In the genomic region with DNA sequence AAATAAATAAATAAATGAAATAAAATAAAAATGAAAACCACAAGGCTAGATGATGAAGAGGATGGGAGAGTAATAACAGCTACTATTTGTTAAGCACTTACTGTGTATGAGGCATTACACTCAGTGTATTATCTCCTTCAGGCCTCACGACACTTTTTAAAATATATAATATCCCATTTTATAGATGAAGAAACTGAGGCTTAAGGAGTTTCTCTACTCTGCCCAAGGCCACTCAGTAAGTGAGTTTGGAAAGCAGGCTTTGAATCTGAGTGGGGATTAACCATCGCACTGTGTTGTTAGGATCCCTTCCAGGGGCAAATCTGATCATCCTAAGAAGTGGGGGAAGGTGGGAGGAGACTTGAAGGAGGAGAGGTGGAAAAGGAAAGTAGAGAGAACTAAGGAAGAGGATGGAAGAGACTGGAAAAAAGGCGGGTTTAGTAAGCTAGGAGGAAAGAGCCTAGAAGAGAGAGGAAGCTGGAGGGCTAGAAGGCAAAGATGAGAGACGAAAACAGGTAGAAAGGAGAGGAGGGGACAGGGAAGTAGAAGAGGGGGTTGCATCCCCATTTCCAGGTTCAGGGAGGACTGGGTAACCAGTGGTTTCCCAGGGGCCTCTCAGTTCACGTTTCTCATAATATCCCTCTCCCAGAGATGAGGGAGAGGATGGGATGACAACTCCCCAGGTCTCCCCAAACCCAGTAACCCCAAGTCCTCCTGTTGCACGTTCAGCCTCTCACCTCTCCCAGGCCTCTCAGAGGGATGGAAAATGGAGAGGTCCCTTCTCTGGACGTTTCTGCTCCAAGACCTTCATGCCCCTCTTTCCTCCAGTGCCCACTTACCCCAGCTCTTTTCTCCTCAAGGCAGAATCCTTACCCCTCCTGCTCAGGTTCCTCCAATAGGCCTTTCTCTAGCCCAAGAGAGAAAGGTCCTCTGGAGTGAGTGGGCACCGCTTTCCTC, we compare ENCODE assay signal across 9 cellular contexts. TPM values are rescaled to one million over a fixed set of nuclear protein-coding genes. Genes with fewer than 3 reads are reported as not detected.
DNase-seq lines count a peak whose midpoint lies in the region; ATAC-seq and TF ChIP-seq lines count a peak whose summit lies in the region.
"Had no signal": no experiment of that assay in that cellular context is flagged by ENCODE, and none has a peak within 500 bp of the region (broad histone marks: within the 10 kb centered on the region; RNA-seq: fewer than 3 reads in every experiment).

No MANE protein-coding gene starts in this region.

- H3K4me3 Mint-ChIP-seq in T-helper 17 cell = peak overlapping the region; percentile 100

- intact Hi-C loops in gastrocnemius medialis (cut with DNase I; ENCODE audit: low total_unique reads) = loop anchor here (5.0 kb wide), 2 partner anchors 102 to 352 kb away; a partner anchor contains a TSS

- H3K27me3 Mint-ChIP-seq in T-helper 17 cell = no peaks in the 10 kb centered on the region

- TF ChIP-seq CTCF in GM12865 (IDR thresholded peaks at IDR 0.05; ENCODE audit: insufficient read depth, low read depth, low read length, missing control alignments) (no peak), foreskin fibroblast (IDR thresholded peaks at IDR 0.05; ENCODE audit: low read depth, low read length) (no peak), gastrocnemius medialis (IDR thresholded peaks at IDR 0.05 in 4 of 5, conservative IDR thresholded peaks at IDR 0.05 in 1 of 5) (no peak)

- peak overlapping the region; percentile 98 for H3K4me3 ChIP-seq in GM12865 (ENCODE audit: low read depth, low read length)
- H3K4me3 ChIP-seq in foreskin fibroblast (ENCODE audit: low read depth in 1 of 2, low read length in 2 of 2) = peak overlapping the region; percentile 85 to 93
- H3K4me3 ChIP-seq in gastrocnemius medialis = peak overlapping the region; percentile 58 to 68 (median 64)

- H3K27ac ChIP-seq in gastrocnemius medialis = peak overlapping the region; percentile 87 to 94 (median 93)

- in situ Hi-C loops in gastrocnemius medialis (cut with MboI; ENCODE audit: low sequenced_read_pairs in 4 of 4) = loop anchor here (5.0 to 10.0 kb wide), 2 partner anchors 42 to 45 kb away; no protein-coding TSS in a partner anchor

- no peak for DNase-seq in GM12865 (ENCODE audit: low read depth)
- DNase-seq in T-helper 17 cell = no peak
- no peak for DNase-seq in foreskin fibroblast
- DNase-seq in gastrocnemius medialis = no peak
- no peak for DNase-seq in RKO (ENCODE audit: low spot score)
- DNase-seq in GDM1 (lab: John Stamatoyannopoulos, UW) = no peak
- no peak for DNase-seq in Kasumi-1 (lab: John Stamatoyannopoulos, UW)
- no peak for DNase-seq in NCI-H345 (lab: John Stamatoyannopoulos, UW)

- TF ChIP-seq POLR2A in gastrocnemius medialis (IDR thresholded peaks at IDR 0.05) = no peak

- ATAC-seq in T-helper 17 cell = no peak
- ATAC-seq in gastrocnemius medialis = no peak

- peaks cover 8% of the 10 kb centered on the region for H3K36me3 Mint-ChIP-seq in T-helper 17 cell (ENCODE audit: low read depth)

- H3K4me1 ChIP-seq in gastrocnemius medialis = peaks cover 9 to 15% of the 10 kb centered on the region in 2 donors

- H3K27ac Mint-ChIP-seq in T-helper 17 cell = peak overlapping the region; percentile 99

- no peaks in the 10 kb centered on the region for H3K27me3 ChIP-seq in gastrocnemius medialis

- peaks cover 38% of the 10 kb centered on the region for H3K4me1 Mint-ChIP-seq in T-helper 17 cell

- H3K36me3 ChIP-seq in gastrocnemius medialis = no peaks in the 10 kb centered on the region

- no peaks in the 10 kb centered on the region for H3K9me3 ChIP-seq in T-helper 17 cell (ENCODE audit: control insufficient read depth, low read length, poor library complexity, severe bottlenecking)
- H3K9me3 ChIP-seq in gastrocnemius medialis = no peaks in the 10 kb centered on the region

RNA-seq across cellular contexts. Expression of a gene that starts 1.7 kb away (rescaled TPM):
- 100 to 1,000 TPM; 205 to 253 TPM for total RNA-seq in T-helper 17 cell
- total RNA-seq in gastrocnemius medialis = 10 to 100 TPM; 12.5 to 17.4 (median 14.4) TPM

RNA-seq across cellular contexts. Expression of a gene that starts 18.8 kb away (rescaled TPM):
- 10 to 100 TPM in 1 of 2 donors, 1 to 10 TPM in 1; 3.8 to 11.6 TPM for total RNA-seq in T-helper 17 cell
- total RNA-seq in gastrocnemius medialis = 10 to 100 TPM; 26.1 to 53.5 (median 49.8) TPM

RNA-seq across cellular contexts. Expression of a gene that starts 20.6 kb away (rescaled TPM):
- total RNA-seq in T-helper 17 cell (1 to 10 TPM; 4.0 to 5.0 TPM), gastrocnemius medialis (1 to 10 TPM; 4.8 to 9.5 (median 5.5) TPM)

RNA-seq across cellular contexts. Expression of a gene that starts 30.9 kb away (rescaled TPM):
- 10 to 100 TPM; 12.2 to 14.1 TPM for total RNA-seq in T-helper 17 cell
- 1 to 10 TPM; 1.2 to 6.7 (median 1.9) TPM for total RNA-seq in gastrocnemius medialis

RNA-seq across cellular contexts. Expression of a gene that starts 37.9 kb away (rescaled TPM):
- total RNA-seq in T-helper 17 cell = not detected
- total RNA-seq in gastrocnemius medialis = not detected
- total RNA-seq: left colon had no signal

Comparison
In these comparisons a context has a peak if more than half of its experiments do, and no peak if none do; other contexts are left out.
1. RNA of a gene that starts 1.7 kb away (total RNA-seq): 205 to 253 TPM in T-helper 17 cell; 12.5 to 17.4 TPM in gastrocnemius medialis; every median in the first group is over 10 times any median in the second.
2. Peak in every context shown above with its lines, with median percentiles within 50 percentile points of each other: H3K4me3 ChIP-seq.